ENCODE assay signal across 12 cellular contexts in genomic region chr10:30185916-30186315, GRCh38.
DNase-seq lines count a peak whose midpoint lies in the region; ATAC-seq and TF ChIP-seq lines count a peak whose summit lies in the region.
"Had no signal": no experiment of that assay in that cellular context is flagged by ENCODE, and none has a peak within 500 bp of the region (broad histone marks: within the 10 kb centered on the region; RNA-seq: fewer than 3 reads in every experiment).

No MANE protein-coding gene starts in this region.

- peak overlapping the region in 1 of 2 experiments; percentile 55; a peak in 2 of 4 replicates for H3K4me3 ChIP-seq in Panc1 (ENCODE audit: low read depth in 2 of 2, low read length in 2 of 2)
- no peak overlapping the region for H3K4me3 ChIP-seq in parathyroid adenoma (ENCODE audit: low read depth, low read length)

- ATAC-seq in Panc1 (peak; percentile 59), GM19395 (IDR thresholded peaks at IDR 0.05; ENCODE audit: unreplicated experiment) (no peak)

- H2AFZ ChIP-seq in parathyroid adenoma = no peak overlapping the region

- DNase-seq in Caki2 (ENCODE audit: low read depth) (peak; percentile 82), Panc1 (ENCODE audit: low read depth, low spot score) (no peak), fibroblast of gingiva (ENCODE audit: low read depth) (peak; percentile 85), COR-L47 (lab: John Stamatoyannopoulos, UW) (no peak), GM19238 (ENCODE audit: insufficient read length, low spot score) (no peak), GM10266 (ENCODE audit: extremely low spot score) (no peak)
- DNase-seq: activated CD4-positive, alpha-beta T cell treated with anti-CD3 and anti-CD28 coated beads for 48 hours; Kasumi-1; stimulated activated CD8-positive, alpha-beta memory T cell treated with anti-CD3 and anti-CD28 coated beads, Interleukin-4, amount 100 ng/mL, for 48 hours had no signal

- intact Hi-C loops in Panc1 (cut with micrococcal nuclease; ENCODE audit: unreplicated experiment) = loop anchor here (10.0 kb wide), 1 partner anchor 131 kb away; the partner anchor contains the start of gene JCAD

- H3K9ac ChIP-seq in parathyroid adenoma = no peak overlapping the region

- CTCF ChIA-PET in Panc1 (lab: Charles Lee) = interaction anchor here (0.6 to 1.5 kb wide), 2 partner anchors 73 to 187 kb away, joined by 4 to 7 read pairs; no protein-coding TSS in a partner anchor

- H3K27ac ChIP-seq in Panc1 (ENCODE audit: low read length) = peak overlapping the region; percentile 91
- H3K27ac ChIP-seq in parathyroid adenoma = peak overlapping the region; percentile 71

- no peak for TF ChIP-seq CTCF in Panc1 (IDR thresholded peaks at IDR 0.05)
- TF ChIP-seq CTCF in parathyroid adenoma (IDR thresholded peaks at IDR 0.05) = no peak
- TF ChIP-seq CTCF in GM10266 (IDR thresholded peaks at IDR 0.05; ENCODE audit: control insufficient read depth, insufficient read depth, low read depth, missing control alignments) = no peak

- H3K4me2 ChIP-seq in parathyroid adenoma (ENCODE audit: low read length) = no peak overlapping the region

- H3K36me3 ChIP-seq in Panc1 (ENCODE audit: control insufficient read depth, insufficient read depth, low read length) (no peaks in the 10 kb centered on the region), parathyroid adenoma (ENCODE audit: control insufficient read depth, insufficient read depth, low read length) (no peaks in the 10 kb centered on the region)
- H3K36me3 ChIP-seq: ascending aorta had no signal

- BruUV-seq in Panc1 (replicated peaks; lab: Mats Ljungman, UMichigan) = no TSS peak

- H3K9me3 ChIP-seq in Panc1 (ENCODE audit: control insufficient read depth, insufficient read depth, low read depth, low read length) (no peaks in the 10 kb centered on the region), parathyroid adenoma (ENCODE audit: control insufficient read depth, low read length) (no peaks in the 10 kb centered on the region)
- H3K9me3 ChIP-seq: ascending aorta had no signal

- POLR2A ChIA-PET in Panc1 (lab: Charles Lee) = no interaction called here

- H3K4me1 ChIP-seq in Panc1 (ENCODE audit: control insufficient read depth, insufficient read depth, low read length) = peaks cover 28% of the 10 kb centered on the region
- no peaks in the 10 kb centered on the region for H3K4me1 ChIP-seq in parathyroid adenoma

- in situ Hi-C loops in Caki2 (cut with HindIII; ENCODE audit: low pct_unique_long_range_greater_than_20kb, low sequenced_read_pairs) (no loop called here), Panc1 (cut with HindIII; ENCODE audit: low pct_unique_long_range_greater_than_20kb, low sequenced_read_pairs) (no loop called here)

- H3K27me3 ChIP-seq in Panc1 (ENCODE audit: control insufficient read depth, insufficient read depth, low read length) (no peaks in the 10 kb centered on the region), parathyroid adenoma (ENCODE audit: control insufficient read depth, insufficient read depth, low read length) (no peaks in the 10 kb centered on the region)
- H3K27me3 ChIP-seq: ascending aorta had no signal

- H3K79me2 ChIP-seq in parathyroid adenoma = no peaks in the 10 kb centered on the region

Comparison
In these comparisons a context has a peak if more than half of its experiments do, and no peak if none do; other contexts are left out.
1. DNase-seq: peak in Caki2 (single experiment) and fibroblast of gingiva (single experiment); none in Panc1 (single experiment), COR-L47 (single experiment), GM19238 (single experiment) and GM10266 (single experiment).